Comparison of ENCODE assay signal across 1 cellular context in genomic region chr14:88737245-88737644, GRCh38.
TF ChIP-seq lines count a peak whose summit lies in the region.

No MANE protein-coding gene starts in this region.

TF ChIP-seq in WTC11, 78 proteins besides CTCF, POLR2A, EP300 and RAD21:
- TF ChIP-seq ZNF317 (CRISPR knock-in tag; IDR thresholded peaks at IDR 0.05; ENCODE audit: borderline replicate concordance, low read depth) (no peak), MLX (CRISPR knock-in tag; IDR thresholded peaks at IDR 0.05) (no peak), ATF3 (CRISPR knock-in tag; conservative IDR thresholded peaks at IDR 0.05) (no peak), RORB (CRISPR knock-in tag; IDR thresholded peaks at IDR 0.05) (no peak), KAT7 (CRISPR knock-in tag; IDR thresholded peaks at IDR 0.05; ENCODE audit: borderline replicate concordance) (no peak), HMGA2 (CRISPR knock-in tag; IDR thresholded peaks at IDR 0.05) (no peak), MYBL2 (CRISPR knock-in tag; IDR thresholded peaks at IDR 0.05) (no peak), ZNF263 (CRISPR knock-in tag; IDR thresholded peaks at IDR 0.05; ENCODE audit: low read depth) (no peak), ZNF423 (CRISPR knock-in tag; IDR thresholded peaks at IDR 0.05) (no peak), ZNF138 (CRISPR knock-in tag; conservative IDR thresholded peaks at IDR 0.05) (no peak), SMAD3 (CRISPR knock-in tag; IDR thresholded peaks at IDR 0.05; ENCODE audit: borderline replicate concordance) (no peak), OVOL2 (CRISPR knock-in tag; IDR thresholded peaks at IDR 0.05; ENCODE audit: borderline replicate concordance) (no peak), NR2C2 (CRISPR knock-in tag; IDR thresholded peaks at IDR 0.05) (no peak), TP53 (CRISPR knock-in tag; IDR thresholded peaks at IDR 0.05) (no peak)
- TF ChIP-seq, protein P1, sequence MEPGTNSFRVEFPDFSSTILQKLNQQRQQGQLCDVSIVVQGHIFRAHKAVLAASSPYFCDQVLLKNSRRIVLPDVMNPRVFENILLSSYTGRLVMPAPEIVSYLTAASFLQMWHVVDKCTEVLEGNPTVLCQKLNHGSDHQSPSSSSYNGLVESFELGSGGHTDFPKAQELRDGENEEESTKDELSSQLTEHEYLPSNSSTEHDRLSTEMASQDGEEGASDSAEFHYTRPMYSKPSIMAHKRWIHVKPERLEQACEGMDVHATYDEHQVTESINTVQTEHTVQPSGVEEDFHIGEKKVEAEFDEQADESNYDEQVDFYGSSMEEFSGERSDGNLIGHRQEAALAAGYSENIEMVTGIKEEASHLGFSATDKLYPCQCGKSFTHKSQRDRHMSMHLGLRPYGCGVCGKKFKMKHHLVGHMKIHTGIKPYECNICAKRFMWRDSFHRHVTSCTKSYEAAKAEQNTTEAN (CRISPR knock-in tag; IDR thresholded peaks at IDR 0.05) = no peak
- TF ChIP-seq, protein P2, sequence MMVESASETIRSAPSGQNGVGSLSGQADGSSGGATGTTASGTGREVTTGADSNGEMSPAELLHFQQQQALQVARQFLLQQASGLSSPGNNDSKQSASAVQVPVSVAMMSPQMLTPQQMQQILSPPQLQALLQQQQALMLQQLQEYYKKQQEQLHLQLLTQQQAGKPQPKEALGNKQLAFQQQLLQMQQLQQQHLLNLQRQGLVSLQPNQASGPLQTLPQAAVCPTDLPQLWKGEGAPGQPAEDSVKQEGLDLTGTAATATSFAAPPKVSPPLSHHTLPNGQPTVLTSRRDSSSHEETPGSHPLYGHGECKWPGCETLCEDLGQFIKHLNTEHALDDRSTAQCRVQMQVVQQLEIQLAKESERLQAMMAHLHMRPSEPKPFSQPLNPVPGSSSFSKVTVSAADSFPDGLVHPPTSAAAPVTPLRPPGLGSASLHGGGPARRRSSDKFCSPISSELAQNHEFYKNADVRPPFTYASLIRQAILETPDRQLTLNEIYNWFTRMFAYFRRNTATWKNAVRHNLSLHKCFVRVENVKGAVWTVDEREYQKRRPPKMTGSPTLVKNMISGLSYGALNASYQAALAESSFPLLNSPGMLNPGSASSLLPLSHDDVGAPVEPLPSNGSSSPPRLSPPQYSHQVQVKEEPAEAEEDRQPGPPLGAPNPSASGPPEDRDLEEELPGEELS (CRISPR knock-in tag; IDR thresholded peaks at IDR 0.05) = no peak
- TF ChIP-seq, protein P3, sequence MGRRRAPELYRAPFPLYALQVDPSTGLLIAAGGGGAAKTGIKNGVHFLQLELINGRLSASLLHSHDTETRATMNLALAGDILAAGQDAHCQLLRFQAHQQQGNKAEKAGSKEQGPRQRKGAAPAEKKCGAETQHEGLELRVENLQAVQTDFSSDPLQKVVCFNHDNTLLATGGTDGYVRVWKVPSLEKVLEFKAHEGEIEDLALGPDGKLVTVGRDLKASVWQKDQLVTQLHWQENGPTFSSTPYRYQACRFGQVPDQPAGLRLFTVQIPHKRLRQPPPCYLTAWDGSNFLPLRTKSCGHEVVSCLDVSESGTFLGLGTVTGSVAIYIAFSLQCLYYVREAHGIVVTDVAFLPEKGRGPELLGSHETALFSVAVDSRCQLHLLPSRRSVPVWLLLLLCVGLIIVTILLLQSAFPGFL (CRISPR knock-in tag; IDR thresholded peaks at IDR 0.05; ENCODE audit: borderline replicate concordance) = no peak
- TF ChIP-seq, protein P4, sequence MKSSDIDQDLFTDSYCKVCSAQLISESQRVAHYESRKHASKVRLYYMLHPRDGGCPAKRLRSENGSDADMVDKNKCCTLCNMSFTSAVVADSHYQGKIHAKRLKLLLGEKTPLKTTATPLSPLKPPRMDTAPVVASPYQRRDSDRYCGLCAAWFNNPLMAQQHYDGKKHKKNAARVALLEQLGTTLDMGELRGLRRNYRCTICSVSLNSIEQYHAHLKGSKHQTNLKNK (CRISPR knock-in tag; IDR thresholded peaks at IDR 0.05) = no peak
TF ChIP-seq in WTC11: peak in this region for 0.
